In genomic region chr19:12794196-12794921, GRCh38 we compare ENCODE assay signal across 2 cellular contexts.
TF ChIP-seq lines count a peak whose summit lies in the region.

No MANE protein-coding gene starts in this region.

TF ChIP-seq in HCT116, 20 proteins besides CTCF, POLR2A, EP300 and RAD21:
- TF ChIP-seq SIN3A (IDR thresholded peaks at IDR 0.05; ENCODE audit: low read depth): no peak
- no peak for TF ChIP-seq FOSL1 (IDR thresholded peaks at IDR 0.05; ENCODE audit: low read depth)
- no peak for TF ChIP-seq MAX (IDR thresholded peaks at IDR 0.05)
- no peak for TF ChIP-seq EZH2phosphoT487 (IDR thresholded peaks at IDR 0.05; ENCODE audit: borderline replicate concordance)
- TF ChIP-seq ELF1 (IDR thresholded peaks at IDR 0.05; ENCODE audit: borderline replicate concordance, low read depth): no peak
- no peak for TF ChIP-seq SRF (IDR thresholded peaks at IDR 0.05; ENCODE audit: low read depth)
- TF ChIP-seq JUND (IDR thresholded peaks at IDR 0.05): no peak
- TF ChIP-seq ATF3 (IDR thresholded peaks at IDR 0.05): no peak
- no peak for TF ChIP-seq CBX3 (IDR thresholded peaks at IDR 0.05; ENCODE audit: low read depth)
- no peak for TF ChIP-seq EGR1 (IDR thresholded peaks at IDR 0.05; ENCODE audit: low read depth)
- TF ChIP-seq, protein P1, sequence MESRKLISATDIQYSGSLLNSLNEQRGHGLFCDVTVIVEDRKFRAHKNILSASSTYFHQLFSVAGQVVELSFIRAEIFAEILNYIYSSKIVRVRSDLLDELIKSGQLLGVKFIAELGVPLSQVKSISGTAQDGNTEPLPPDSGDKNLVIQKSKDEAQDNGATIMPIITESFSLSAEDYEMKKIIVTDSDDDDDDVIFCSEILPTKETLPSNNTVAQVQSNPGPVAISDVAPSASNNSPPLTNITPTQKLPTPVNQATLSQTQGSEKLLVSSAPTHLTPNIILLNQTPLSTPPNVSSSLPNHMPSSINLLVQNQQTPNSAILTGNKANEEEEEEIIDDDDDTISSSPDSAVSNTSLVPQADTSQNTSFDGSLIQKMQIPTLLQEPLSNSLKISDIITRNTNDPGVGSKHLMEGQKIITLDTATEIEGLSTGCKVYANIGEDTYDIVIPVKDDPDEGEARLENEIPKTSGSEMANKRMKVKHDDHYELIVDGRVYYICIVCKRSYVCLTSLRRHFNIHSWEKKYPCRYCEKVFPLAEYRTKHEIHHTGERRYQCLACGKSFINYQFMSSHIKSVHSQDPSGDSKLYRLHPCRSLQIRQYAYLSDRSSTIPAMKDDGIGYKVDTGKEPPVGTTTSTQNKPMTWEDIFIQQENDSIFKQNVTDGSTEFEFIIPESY (IDR thresholded peaks at IDR 0.05; ENCODE audit: extremely low read depth, insufficient replicate concordance, low read length): no peak
- TF ChIP-seq YY1 (IDR thresholded peaks at IDR 0.05; ENCODE audit: extremely low read depth, insufficient replicate concordance, low read depth, low read length): no peak
- TF ChIP-seq SP1 (IDR thresholded peaks at IDR 0.05; ENCODE audit: low read depth): no peak
- TF ChIP-seq EZH2 (IDR thresholded peaks at IDR 0.05): no peak
- TF ChIP-seq ZFX (IDR thresholded peaks at IDR 0.05): no peak
- TF ChIP-seq CEBPB (IDR thresholded peaks at IDR 0.05; ENCODE audit: low read depth): no peak
- no peak for TF ChIP-seq ZNF274 (IDR thresholded peaks at IDR 0.05; ENCODE audit: low read depth, low read length)
TF ChIP-seq in HCT116: peak in this region for 0.

TF ChIP-seq in K562, 482 proteins besides CTCF, POLR2A, EP300 and RAD21:
- no peak for TF ChIP-seq SRF (CRISPR knock-in tag; IDR thresholded peaks at IDR 0.05)
- TF ChIP-seq TAF9B (IDR thresholded peaks at IDR 0.05; ENCODE audit: partially characterized antibody): no peak
- TF ChIP-seq FIP1L1 (IDR thresholded peaks at IDR 0.05; ENCODE audit: low read depth, low read length, poor library complexity, severe bottlenecking): no peak
- no peak for TF ChIP-seq NR3C1 (CRISPR knock-in tag; IDR thresholded peaks at IDR 0.05)
- TF ChIP-seq, protein P2, sequence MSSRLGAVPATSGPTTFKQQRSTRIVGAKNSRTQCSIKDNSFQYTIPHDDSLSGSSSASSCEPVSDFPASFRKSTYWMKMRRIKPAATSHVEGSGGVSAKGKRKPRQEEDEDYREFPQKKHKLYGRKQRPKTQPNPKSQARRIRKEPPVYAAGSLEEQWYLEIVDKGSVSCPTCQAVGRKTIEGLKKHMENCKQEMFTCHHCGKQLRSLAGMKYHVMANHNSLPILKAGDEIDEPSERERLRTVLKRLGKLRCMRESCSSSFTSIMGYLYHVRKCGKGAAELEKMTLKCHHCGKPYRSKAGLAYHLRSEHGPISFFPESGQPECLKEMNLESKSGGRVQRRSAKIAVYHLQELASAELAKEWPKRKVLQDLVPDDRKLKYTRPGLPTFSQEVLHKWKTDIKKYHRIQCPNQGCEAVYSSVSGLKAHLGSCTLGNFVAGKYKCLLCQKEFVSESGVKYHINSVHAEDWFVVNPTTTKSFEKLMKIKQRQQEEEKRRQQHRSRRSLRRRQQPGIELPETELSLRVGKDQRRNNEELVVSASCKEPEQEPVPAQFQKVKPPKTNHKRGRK (tag; IDR thresholded peaks at IDR 0.05): 0 out of 2 replicates have a peak, but pooled peaks have one; percentile 35
- TF ChIP-seq, protein P3, sequence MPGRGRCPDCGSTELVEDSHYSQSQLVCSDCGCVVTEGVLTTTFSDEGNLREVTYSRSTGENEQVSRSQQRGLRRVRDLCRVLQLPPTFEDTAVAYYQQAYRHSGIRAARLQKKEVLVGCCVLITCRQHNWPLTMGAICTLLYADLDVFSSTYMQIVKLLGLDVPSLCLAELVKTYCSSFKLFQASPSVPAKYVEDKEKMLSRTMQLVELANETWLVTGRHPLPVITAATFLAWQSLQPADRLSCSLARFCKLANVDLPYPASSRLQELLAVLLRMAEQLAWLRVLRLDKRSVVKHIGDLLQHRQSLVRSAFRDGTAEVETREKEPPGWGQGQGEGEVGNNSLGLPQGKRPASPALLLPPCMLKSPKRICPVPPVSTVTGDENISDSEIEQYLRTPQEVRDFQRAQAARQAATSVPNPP (IDR thresholded peaks at IDR 0.05; ENCODE audit: borderline replicate concordance, insufficient read depth, insufficient read length): no peak
- TF ChIP-seq TAF15 (IDR thresholded peaks at IDR 0.05; ENCODE audit: low read depth, low read length): no peak
- TF ChIP-seq, protein P4, sequence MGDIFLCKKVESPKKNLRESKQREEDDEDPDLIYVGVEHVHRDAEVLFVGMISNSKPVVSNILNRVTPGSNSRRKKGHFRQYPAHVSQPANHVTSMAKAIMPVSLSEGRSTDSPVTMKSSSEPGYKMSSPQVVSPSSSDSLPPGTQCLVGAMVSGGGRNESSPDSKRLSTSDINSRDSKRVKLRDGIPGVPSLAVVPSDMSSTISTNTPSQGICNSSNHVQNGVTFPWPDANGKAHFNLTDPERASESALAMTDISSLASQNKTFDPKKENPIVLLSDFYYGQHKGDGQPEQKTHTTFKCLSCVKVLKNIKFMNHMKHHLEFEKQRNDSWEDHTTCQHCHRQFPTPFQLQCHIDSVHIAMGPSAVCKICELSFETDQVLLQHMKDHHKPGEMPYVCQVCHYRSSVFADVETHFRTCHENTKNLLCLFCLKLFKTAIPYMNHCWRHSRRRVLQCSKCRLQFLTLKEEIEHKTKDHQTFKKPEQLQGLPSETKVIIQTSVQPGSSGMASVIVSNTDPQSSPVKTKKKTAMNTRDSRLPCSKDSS (IDR thresholded peaks at IDR 0.05; ENCODE audit: low read depth, partially characterized antibody): no peak
- 0 out of 4 replicates have a peak, but pooled peaks of 1 of the 2 experiments have one; percentile 19 for TF ChIP-seq FOXK2 (conservative IDR thresholded peaks at IDR 0.05 in 1 of 2, IDR thresholded peaks at IDR 0.05 in 1 of 2; ENCODE audit: low read depth in 2 of 2)
- TF ChIP-seq, protein P5, sequence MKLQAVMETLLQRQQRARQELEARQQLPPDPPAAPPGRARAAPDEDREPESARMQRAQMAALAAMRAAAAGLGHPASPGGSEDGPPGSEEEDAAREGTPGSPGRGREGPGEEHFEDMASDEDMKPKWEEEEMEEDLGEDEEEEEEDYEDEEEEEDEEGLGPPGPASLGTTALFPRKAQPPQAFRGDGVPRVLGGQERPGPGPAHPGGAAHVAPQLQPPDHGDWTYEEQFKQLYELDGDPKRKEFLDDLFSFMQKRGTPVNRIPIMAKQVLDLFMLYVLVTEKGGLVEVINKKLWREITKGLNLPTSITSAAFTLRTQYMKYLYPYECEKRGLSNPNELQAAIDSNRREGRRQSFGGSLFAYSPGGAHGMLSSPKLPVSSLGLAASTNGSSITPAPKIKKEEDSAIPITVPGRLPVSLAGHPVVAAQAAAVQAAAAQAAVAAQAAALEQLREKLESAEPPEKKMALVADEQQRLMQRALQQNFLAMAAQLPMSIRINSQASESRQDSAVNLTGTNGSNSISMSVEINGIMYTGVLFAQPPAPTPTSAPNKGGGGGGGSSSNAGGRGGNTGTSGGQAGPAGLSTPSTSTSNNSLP (IDR thresholded peaks at IDR 0.05; ENCODE audit: borderline replicate concordance, low read depth, low read length): no peak
- no peak for TF ChIP-seq FOXA1 (IDR thresholded peaks at IDR 0.05; ENCODE audit: borderline replicate concordance)
- no peak for TF ChIP-seq NELFE (IDR thresholded peaks at IDR 0.05; ENCODE audit: insufficient read depth, insufficient read length)
- TF ChIP-seq TRIM28 (IDR thresholded peaks at IDR 0.05): no peak
- no peak for TF ChIP-seq ZNF146 (CRISPR knock-in tag; IDR thresholded peaks at IDR 0.05; ENCODE audit: unreplicated experiment)
- no peak for TF ChIP-seq CHD2 (IDR thresholded peaks at IDR 0.05; ENCODE audit: low read depth, low read length)
- TF ChIP-seq ZNF778 (CRISPR knock-in tag; IDR thresholded peaks at IDR 0.05): no peak
- TF ChIP-seq PHF20 (IDR thresholded peaks at IDR 0.05; ENCODE audit: partially characterized antibody): no peak
- TF ChIP-seq MAFG (tag; conservative IDR thresholded peaks at IDR 0.05): no peak
- no peak for TF ChIP-seq MCM7 (IDR thresholded peaks at IDR 0.05)
- peak; percentile 1 for TF ChIP-seq FUS (optimal IDR thresholded peaks at IDR 0.05; ENCODE audit: low read depth, low read length)
- TF ChIP-seq NFRKB (IDR thresholded peaks at IDR 0.05; ENCODE audit: low read depth): no peak
